9 cellular contexts compared by ENCODE assay signal in genomic region chr6:33787954-33788693, GRCh38. TPM values are rescaled to one million over a fixed set of nuclear protein-coding genes. Genes with fewer than 3 reads are reported as not detected.
DNase-seq lines count a peak whose midpoint lies in the region; ATAC-seq, FAIRE-seq and TF ChIP-seq lines count a peak whose summit lies in the region.
"Had no signal": no experiment of that assay in that cellular context is flagged by ENCODE, and none has a peak within 500 bp of the region (broad histone marks: within the 10 kb centered on the region; RNA-seq: fewer than 3 reads in every experiment).

No MANE protein-coding gene starts in this region.

- no peaks in the 10 kb centered on the region for H3K9me3 ChIP-seq in adipocyte (ENCODE audit: control insufficient read depth, low read length)

- no peak for TF ChIP-seq CTCF in HL-60 (IDR thresholded peaks at IDR 0.05; ENCODE audit: insufficient read depth, low read length)

- peak overlapping the region; percentile 62 for H3K4me3 ChIP-seq in HL-60 (replicated peaks; ENCODE audit: insufficient read depth, low read length)
- peak overlapping the region; percentile 88 for H3K4me3 ChIP-seq in adipocyte (ENCODE audit: low read length)

- FAIRE-seq in urothelium cell line (lab: Jason Lieb, UNC): no peak

- peaks cover 17% of the 10 kb centered on the region for H3K36me3 ChIP-seq in adipocyte (ENCODE audit: control insufficient read depth, insufficient read depth, low read length, severe bottlenecking)

- peak; percentile 39 for ATAC-seq in GM19467 (IDR thresholded peaks at IDR 0.05; ENCODE audit: unreplicated experiment)

- peak overlapping the region; percentile 96 for H3K9ac ChIP-seq in adipocyte (ENCODE audit: low read length)

- H3K4me1 ChIP-seq in adipocyte (ENCODE audit: control insufficient read depth, insufficient read depth, low read length): peaks cover 62% of the 10 kb centered on the region

- H3K27ac ChIP-seq in HL-60 (replicated peaks): peak overlapping the region; percentile 86

- peaks cover 3% of the 10 kb centered on the region for H3K27me3 ChIP-seq in HL-60 (ENCODE audit: insufficient read depth, poor library complexity, severe bottlenecking)
- H3K27me3 ChIP-seq in adipocyte (replicated peaks; ENCODE audit: control insufficient read depth, insufficient read depth, low read length): peaks cover 8% of the 10 kb centered on the region

- DNase-seq in DMS114 treated with DMSO at 0.1 percent for 48 hours (lab: John Stamatoyannopoulos, UW; ENCODE audit: unreplicated experiment) (peak; percentile 52), HL-60 (ENCODE audit: low read depth in 1 of 2, low spot score in 1 of 2) (peak; percentile 63 to 92), SKM-1 treated with dmso at 0.1 percent for 144 hours (lab: John Stamatoyannopoulos, UW; ENCODE audit: unreplicated experiment) (peak; percentile 91), adipocyte (ENCODE audit: low read depth) (peak; percentile 84), cardiac septum (ENCODE audit: low spot score) (peak; percentile 91), pons (ENCODE audit: low spot score) (peak; percentile 79), urothelium cell line (ENCODE audit: low spot score) (peak; percentile 82)

- intact Hi-C loops in cardiac septum (cut with DNase I): loop anchor here (5.0 kb wide), 1 partner anchor 639 kb away; the partner anchor contains the start of gene RPS10

RNA-seq across cellular contexts. Expression of gene LEMD2, which starts 0.8 kb away (rescaled TPM):
- total RNA-seq in cardiac septum: 29.6 TPM

RNA-seq across cellular contexts. Expression of gene MLN, which starts 15.7 kb away (rescaled TPM):
- total RNA-seq in cardiac septum: not detected
- total RNA-seq: subcutaneous adipose tissue had no signal

RNA-seq across cellular contexts. Expression of gene IP6K3, which starts 41.4 kb away (rescaled TPM):
- total RNA-seq in cardiac septum: 16.6 TPM

Comparison
In these comparisons a context has a peak if more than half of its experiments do, and no peak if none do; other contexts are left out.
1. Peak in every context shown above with its lines: DNase-seq, ATAC-seq, H3K4me3 ChIP-seq and H3K27ac ChIP-seq.